In genomic region chr1:11168731-11169130, GRCh38 we compare ENCODE assay signal across 29 cellular contexts. TPM values are rescaled to one million over a fixed set of nuclear protein-coding genes. Genes with fewer than 3 reads are reported as not detected.
"Had no signal": no experiment of that assay in that cellular context is flagged by ENCODE, and none has a peak within 500 bp of the region (broad histone marks: within the 10 kb centered on the region; RNA-seq: fewer than 3 reads in every experiment).

No MANE protein-coding gene starts in this region.

- H3K4me1 ChIP-seq: colonic mucosa, prostate gland, tibial nerve had no signal

- H3K27ac ChIP-seq: body of pancreas, colonic mucosa, ovary, prostate gland, sigmoid colon, tibial nerve had no signal

- DNase-seq: activated B cell treated with CpG ODN at 0.5 μM for 24 hours; activated CD4-positive, alpha-beta T cell treated with anti-CD3 and anti-CD28 coated beads, Interleukin-2, amount 50 U/mL, for 1 hour; activated CD8-positive, alpha-beta memory T cell treated with anti-CD3 and anti-CD28 coated beads, Interleukin-2, amount 10 ng/mL, durations not matched to agents 7 days and 5 days; activated CD8-positive, alpha-beta T cell treated with anti-CD3 and anti-CD28 coated beads, Interleukin-2, amount 10 ng/mL, durations not matched to agents 7 days and 5 days; activated gamma-delta T cell; anterior cingulate cortex; body of pancreas; colonic mucosa; effector memory CD4-positive, alpha-beta T cell; glutamatergic neuron; left colon; naive B cell; ovary; stimulated activated CD4-positive, alpha-beta T cell treated with anti-CD3 and anti-CD28 coated beads, Interleukin-15, amount 100 ng/mL, for 24 hours; stimulated activated CD4-positive, alpha-beta T cell treated with anti-CD3 and anti-CD28 coated beads, Interleukin-2, amount 100 ng/mL, for 24 hours; stimulated activated naive CD4-positive, alpha-beta T cell; SW 1271; T1000 had no signal

- H3K27me3 Mint-ChIP-seq: activated B cell treated with CpG ODN at 0.5 μM for 24 hours; activated CD8-positive, alpha-beta memory T cell treated with anti-CD3 and anti-CD28 coated beads, Interleukin-2, amount 10 ng/mL, durations not matched to agents 7 days and 5 days; activated naive CD4-positive, alpha-beta T cell treated with anti-CD3 and anti-CD28 coated beads, Interleukin-2, amount 50 U/mL, for 24 hours; naive B cell had no signal

- H3K9me3 ChIP-seq: body of pancreas, colonic mucosa, ovary, prostate gland, sigmoid colon, tibial nerve had no signal

- H3K27ac Mint-ChIP-seq: activated B cell treated with CpG ODN at 0.5 μM for 24 hours; activated CD8-positive, alpha-beta memory T cell treated with anti-CD3 and anti-CD28 coated beads, Interleukin-2, amount 10 ng/mL, durations not matched to agents 7 days and 5 days; activated CD8-positive, alpha-beta T cell treated with anti-CD3 and anti-CD28 coated beads, Interleukin-2, amount 10 ng/mL, durations not matched to agents 7 days and 5 days; activated naive CD4-positive, alpha-beta T cell treated with anti-CD3 and anti-CD28 coated beads, Interleukin-2, amount 50 U/mL, for 24 hours; mesothelial cell of epicardium; T-helper 1 cell treated with Interleukin-12 subunit alpha and Interleukin-12 subunit beta and Interleukin-4 antibody, amounts not matched to agents 30 μg/mL and 1 μg/mL, for 36 hours had no signal

- H3K27me3 ChIP-seq: body of pancreas, colonic mucosa, ovary, sigmoid colon, tibial nerve had no signal

- ATAC-seq: activated CD8-positive, alpha-beta memory T cell treated with anti-CD3 and anti-CD28 coated beads, Interleukin-2, amount 10 ng/mL, durations not matched to agents 7 days and 5 days; activated CD8-positive, alpha-beta T cell treated with anti-CD3 and anti-CD28 coated beads, Interleukin-2, amount 10 ng/mL, durations not matched to agents 7 days and 5 days; body of pancreas; left colon had no signal

- H3K4me2 ChIP-seq: smooth muscle cell had no signal

- H3K4me1 Mint-ChIP-seq: activated CD8-positive, alpha-beta memory T cell treated with anti-CD3 and anti-CD28 coated beads, Interleukin-2, amount 10 ng/mL, durations not matched to agents 7 days and 5 days; activated naive CD4-positive, alpha-beta T cell treated with anti-CD3 and anti-CD28 coated beads, Interleukin-2, amount 50 U/mL, for 24 hours had no signal

- H3K36me3 ChIP-seq: colonic mucosa, ovary, prostate gland had no signal

- H3K4me3 Mint-ChIP-seq: activated B cell treated with CpG ODN at 0.5 μM for 24 hours; activated CD8-positive, alpha-beta memory T cell treated with anti-CD3 and anti-CD28 coated beads, Interleukin-2, amount 10 ng/mL, durations not matched to agents 7 days and 5 days; activated CD8-positive, alpha-beta T cell treated with anti-CD3 and anti-CD28 coated beads, Interleukin-2, amount 10 ng/mL, durations not matched to agents 7 days and 5 days; activated naive CD4-positive, alpha-beta T cell treated with anti-CD3 and anti-CD28 coated beads, Interleukin-2, amount 50 U/mL, for 24 hours; mesothelial cell of epicardium; naive B cell; T-helper 1 cell treated with Interleukin-12 subunit alpha and Interleukin-12 subunit beta and Interleukin-4 antibody, amounts not matched to agents 30 μg/mL and 1 μg/mL, for 36 hours had no signal

- H3K4me3 ChIP-seq: body of pancreas, colonic mucosa, ovary, prostate gland, sigmoid colon, smooth muscle cell, tibial nerve had no signal

- H3K9me3 Mint-ChIP-seq: activated B cell treated with CpG ODN at 0.5 μM for 24 hours; activated naive CD4-positive, alpha-beta T cell treated with anti-CD3 and anti-CD28 coated beads, Interleukin-2, amount 50 U/mL, for 24 hours; mesothelial cell of epicardium; T-helper 1 cell treated with Interleukin-12 subunit alpha and Interleukin-12 subunit beta and Interleukin-4 antibody, amounts not matched to agents 30 μg/mL and 1 μg/mL, for 36 hours had no signal

RNA-seq across cellular contexts. Expression of gene ANGPTL7, which starts 20.4 kb away (rescaled TPM):
- total RNA-seq: activated B cell treated with CpG ODN at 0.5 μM for 24 hours; activated CD8-positive, alpha-beta memory T cell treated with anti-CD3 and anti-CD28 coated beads, Interleukin-2, amount 10 ng/mL, durations not matched to agents 7 days and 5 days; activated CD8-positive, alpha-beta T cell treated with anti-CD3 and anti-CD28 coated beads, Interleukin-2, amount 10 ng/mL, durations not matched to agents 7 days and 5 days; dermis microvascular lymphatic vessel endothelial cell; epithelial cell of proximal tubule; liver; mesothelial cell of epicardium; smooth muscle cell had no signal
- polyA plus RNA-seq: neural cell had no signal
